8 cellular contexts compared by ENCODE assay signal in genomic region chr19:12399901-12400617, GRCh38. TPM values are rescaled to one million over a fixed set of nuclear protein-coding genes. Genes with fewer than 3 reads are reported as not detected.
DNase-seq lines count a peak whose midpoint lies in the region; ATAC-seq and TF ChIP-seq lines count a peak whose summit lies in the region.
"Not testable (repeated sequence)": the region's sequence is repeated elsewhere in the genome, so short reads cannot be mapped to it uniquely, and the experiment has no call there.

No MANE protein-coding gene starts in this region.

- H3K4me1 ChIP-seq in H9 (ENCODE audit: insufficient read depth, low read length); thyroid gland: not testable (repeated sequence)
- H3K4me1 ChIP-seq in body of pancreas = peaks cover 12% of the 10 kb centered on the region

- not testable (repeated sequence) for H3K79me2 ChIP-seq in H9 (ENCODE audit: insufficient read depth, low read length)

- not testable (repeated sequence) for H3K27ac Mint-ChIP-seq in H9
- H3K27ac Mint-ChIP-seq in IgD-negative memory B cell (peak overlapping the region; percentile 59 to 89 (median 88)), osteocyte (ENCODE audit: unreplicated experiment) (peak overlapping the region; percentile 85)

- H3T11ph ChIP-seq in H9 (ENCODE audit: low read length) = not testable (repeated sequence)

- peak overlapping the region; percentile 2 for H3K9ac ChIP-seq in H9 (ENCODE audit: extremely low read depth, insufficient read length, low read length)

- not testable (repeated sequence) for H3K23me2 ChIP-seq in H9 (ENCODE audit: insufficient read length, low read depth, low read length, poor library complexity, severe bottlenecking)

- peaks cover 22 to 33% of the 10 kb centered on the region in 2 experiments for H3K9me3 Mint-ChIP-seq in H9
- H3K9me3 Mint-ChIP-seq in IgD-negative memory B cell = not testable (repeated sequence)
- peaks cover 13% of the 10 kb centered on the region for H3K9me3 Mint-ChIP-seq in osteocyte (ENCODE audit: unreplicated experiment)

- in situ Hi-C loops in G401 (cut with HindIII; ENCODE audit: low sequenced_read_pairs) = not testable (repeated sequence)

- not testable (repeated sequence) for H3K9me3 ChIP-seq in H9 (ENCODE audit: control insufficient read depth, low read depth, low read length); body of pancreas; thyroid gland

- not testable (repeated sequence) for H3K4me1 Mint-ChIP-seq in H9; osteocyte (ENCODE audit: unreplicated experiment)
- peaks cover 14 to 29% (median 18%) of the 10 kb centered on the region in 3 donors for H3K4me1 Mint-ChIP-seq in IgD-negative memory B cell

- not testable (repeated sequence) for H2AFZ ChIP-seq in H9 (ENCODE audit: low read length)

- not testable (repeated sequence) for H4K20me1 ChIP-seq in H9 (ENCODE audit: control insufficient read depth, insufficient read depth, insufficient read length)

- H3K79me1 ChIP-seq in H9 (ENCODE audit: insufficient read depth, low read depth, low read length, poor library complexity, severe bottlenecking) = not testable (repeated sequence)

- H3K14ac ChIP-seq in H9 (ENCODE audit: insufficient read depth, low read length) = not testable (repeated sequence)

- H3K27ac ChIP-seq in H9 (ENCODE audit: insufficient read length, low read depth, low read length) = not testable (repeated sequence)
- peak overlapping the region; percentile 76 to 96 (median 92) for H3K27ac ChIP-seq in body of pancreas
- peak overlapping the region; percentile 15 to 76 (median 50) for H3K27ac ChIP-seq in thyroid gland

- not testable (repeated sequence) for H2BK5ac ChIP-seq in H9 (ENCODE audit: insufficient read length, low read length)

- peaks cover 0 to 15% (median 0%) of the 10 kb centered on the region in 3 experiments; a peak in 4 of 7 replicates for H3K36me3 Mint-ChIP-seq in H9 (ENCODE audit: insufficient read depth in 1 of 3, low read depth in 3 of 3)
- H3K36me3 Mint-ChIP-seq in IgD-negative memory B cell; osteocyte (ENCODE audit: unreplicated experiment): not testable (repeated sequence)

- not testable (repeated sequence) for H2BK12ac ChIP-seq in H9 (ENCODE audit: insufficient read length, low read depth, low read length)

- peak overlapping the region; percentile 86 to 93 for H3K4me3 Mint-ChIP-seq in H9
- H3K4me3 Mint-ChIP-seq in IgD-negative memory B cell = peak overlapping the region; percentile 93 to 98 (median 96)
- H3K4me3 Mint-ChIP-seq in osteocyte (ENCODE audit: unreplicated experiment) = peak overlapping the region; percentile 93

- TF ChIP-seq CTCF in H9 (conservative IDR thresholded peaks at IDR 0.05); osteocyte (IDR thresholded peaks at IDR 0.05); thyroid gland (IDR thresholded peaks at IDR 0.05): not testable (repeated sequence)
- peak in 1 of 7 experiments; percentile 15 for TF ChIP-seq CTCF in body of pancreas (IDR thresholded peaks at IDR 0.05)

- DNase-seq in G401 (ENCODE audit: low spot score) = peak; percentile 25
- DNase-seq in H9 = peak; percentile 60
- peak; percentile 37 for DNase-seq in T1000 (lab: John Stamatoyannopoulos, UW)
- DNase-seq in body of pancreas = peak; percentile 58 to 66 (median 62)
- DNase-seq in hepatic stellate cell (ENCODE audit: low spot score) = peak; percentile 11
- not testable (repeated sequence) for DNase-seq in osteocyte (ENCODE audit: extremely low spot score, unreplicated experiment)
- DNase-seq in thyroid gland = peak; percentile 23 to 40

- intact Hi-C loops in body of pancreas (cut with DNase I); thyroid gland (cut with DNase I): not testable (repeated sequence)

- not testable (repeated sequence) for H4K5ac ChIP-seq in H9 (ENCODE audit: insufficient read length, low read depth, low read length)

- not testable (repeated sequence) for H2BK120ac ChIP-seq in H9 (ENCODE audit: low read depth, low read length, poor library complexity, severe bottlenecking)

- H3K23ac ChIP-seq in H9 (ENCODE audit: insufficient read length, low read depth, low read length) = not testable (repeated sequence)

- not testable (repeated sequence) for H2AK5ac ChIP-seq in H9 (ENCODE audit: insufficient read length, low read length)

- peak overlapping the region; percentile 46 for H3K4me2 ChIP-seq in H9 (ENCODE audit: insufficient read depth, insufficient read length, low read length)

- H4K91ac ChIP-seq in H9 (ENCODE audit: insufficient read length, low read depth, low read length) = not testable (repeated sequence)

- H3K56ac ChIP-seq in H9 (ENCODE audit: insufficient read length, low read depth, low read length) = not testable (repeated sequence)

- not testable (repeated sequence) for H3K18ac ChIP-seq in H9 (ENCODE audit: insufficient read length, low read depth, low read length)

- not testable (repeated sequence) for H3K4ac ChIP-seq in H9 (ENCODE audit: low read depth, low read length)

- H3K27me3 ChIP-seq in H9 (ENCODE audit: insufficient read depth, low read length); body of pancreas; thyroid gland: not testable (repeated sequence)

- not testable (repeated sequence) for H4K8ac ChIP-seq in H9 (replicated peaks; ENCODE audit: insufficient read length, low read depth, low read length)

- peak; percentile 61 for ATAC-seq in body of pancreas

- H3K27me3 Mint-ChIP-seq in H9 (ENCODE audit: low read depth); IgD-negative memory B cell; osteocyte (ENCODE audit: unreplicated experiment): not testable (repeated sequence)

- not testable (repeated sequence) for H2BK15ac ChIP-seq in H9 (ENCODE audit: low read depth, low read length)

- not testable (repeated sequence) for H3K36me3 ChIP-seq in body of pancreas (replicated peaks in 1 of 2; ENCODE audit: insufficient read depth in 1 of 2, low read depth in 2 of 2); thyroid gland

- H3K4me3 ChIP-seq in body of pancreas = peak overlapping the region; percentile 50 to 80
- H3K4me3 ChIP-seq in thyroid gland (replicated peaks in 1 of 3) = peak overlapping the region; percentile 34 to 82 (median 76)

- no CpG with 5 or more reads among the region's 23 CpGs for WGBS in H9 (ENCODE audit: extremely low coverage, insufficient read length, low lambda C conversion rate)
- WGBS in body of pancreas, 2 donors = 1 to 3% methylated on average over 19 to 23 of the region's 23 CpGs
- 4 to 9% methylated on average over 9 to 23 of the region's 23 CpGs for WGBS in thyroid gland, 2 donors

- peak; percentile 22 to 48 (median 42) for TF ChIP-seq POLR2A in body of pancreas (IDR thresholded peaks at IDR 0.05)
- not testable (repeated sequence) for TF ChIP-seq POLR2A in thyroid gland (IDR thresholded peaks at IDR 0.05)

- H2BK20ac ChIP-seq in H9 (ENCODE audit: low read depth, low read length, poor library complexity, severe bottlenecking) = not testable (repeated sequence)

RNA-seq across cellular contexts. Expression of gene ZNF799, which starts 1.0 kb away (rescaled TPM):
- total RNA-seq in G401 (2014; rRNA removed; shearing (Covaris generic)) = 4.6 and 7.4 TPM in 2 replicates
- total RNA-seq in H9 (2021) (4.1 and 5.2 TPM in 2 replicates), body of pancreas (1 to 10 TPM; 4.2 to 4.6 TPM), osteocyte (1.7 and 2.1 TPM in 2 replicates), thyroid gland (1 to 10 TPM; 4.1 to 7.7 (median 5.8) TPM)
- polyA plus RNA-seq in IgD-negative memory B cell = 10.2 TPM

RNA-seq across cellular contexts. Expression of gene ZNF442, which starts 34.6 kb away (rescaled TPM):
- 2.5 and 7.7 TPM in 2 replicates for total RNA-seq in G401 (2014; rRNA removed; shearing (Covaris generic))
- 3.7 and 4.0 TPM in 2 replicates for total RNA-seq in H9 (2021)
- 2.3 TPM for polyA plus RNA-seq in IgD-negative memory B cell
- 1 to 10 TPM in 1 of 2 donors, under 1 TPM in 1; 0.66 to 2.9 TPM for total RNA-seq in body of pancreas
- 2.2 and 2.3 TPM in 2 replicates for total RNA-seq in osteocyte
- total RNA-seq in thyroid gland = 1 to 10 TPM; 3.4 to 6.3 (median 4.3) TPM

RNA-seq across cellular contexts. Expression of gene ZNF443, which starts 40.8 kb away (rescaled TPM):
- 4.9 and 6.3 TPM in 2 replicates for total RNA-seq in G401 (2014; rRNA removed; shearing (Covaris generic))
- total RNA-seq in H9 (2021) (9.4 TPM in 2 replicates), body of pancreas (1 to 10 TPM; 3.6 to 5.2 TPM), osteocyte (1.7 and 2.2 TPM in 2 replicates), thyroid gland (1 to 10 TPM; 4.2 to 7.0 (median 5.0) TPM)
- polyA plus RNA-seq in IgD-negative memory B cell = 2.4 TPM
